14 cellular contexts compared by ENCODE assay signal in the genomic region with DNA sequence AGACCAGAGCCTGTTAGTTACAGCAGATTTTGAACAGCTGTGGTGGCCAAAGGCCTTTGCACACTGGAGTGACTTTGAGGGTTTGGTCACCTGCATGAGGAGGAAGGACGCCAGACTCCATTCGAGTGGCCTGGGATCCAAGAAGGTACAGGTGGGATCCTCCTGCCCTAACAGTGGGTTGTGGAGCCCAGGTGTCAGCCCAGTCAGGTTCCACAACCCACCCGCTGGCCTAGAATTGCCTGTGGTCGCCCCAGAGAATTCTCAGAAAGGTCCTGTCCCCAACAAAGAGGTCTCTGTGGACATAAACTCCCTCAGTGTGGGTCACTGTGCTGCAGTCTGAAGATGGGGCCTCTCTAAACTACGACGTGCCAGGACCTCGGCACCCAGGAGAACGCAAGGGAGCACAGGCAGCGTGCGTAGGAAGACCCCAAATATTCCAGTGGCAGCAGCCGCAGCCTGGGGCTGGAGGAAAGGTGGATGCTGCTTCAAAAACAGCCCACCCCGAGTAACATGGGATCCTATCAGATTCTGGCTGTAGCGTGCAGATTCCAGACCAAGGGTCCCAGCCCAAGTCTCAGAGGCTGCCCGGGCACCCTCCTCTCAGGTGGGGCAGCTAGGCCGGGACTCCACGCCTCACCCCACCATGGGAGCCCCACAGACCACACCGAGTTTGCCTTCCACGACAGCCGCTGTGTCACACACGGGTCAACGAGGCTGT. TPM values are rescaled to one million over a fixed set of nuclear protein-coding genes. Genes with fewer than 3 reads are reported as not detected.
DNase-seq lines count a peak whose midpoint lies in the region; ATAC-seq and TF ChIP-seq lines count a peak whose summit lies in the region.
"Had no signal": no experiment of that assay in that cellular context is flagged by ENCODE, and none has a peak within 500 bp of the region (broad histone marks: within the 10 kb centered on the region; RNA-seq: fewer than 3 reads in every experiment).

No MANE protein-coding gene starts in this region.

- H3K4me3 Mint-ChIP-seq in activated T-cell treated with anti-CD3 and anti-CD28 coated beads, Interleukin-2, amount 50 U/mL, for 24 hours = no peak overlapping the region
- no peak overlapping the region for H3K4me3 Mint-ChIP-seq in activated T-cell treated with anti-CD3 and anti-CD28 coated beads, Interleukin-2, amount 50 U/mL, for 4 hours
- H3K4me3 Mint-ChIP-seq in dendritic cell treated with granulocyte-macrophage colony-stimulating factor and Interleukin-4, amounts not matched to agents 40 ng/mL and 50 ng/mL, for 4 days = no peak overlapping the region
- H3K4me3 Mint-ChIP-seq in naive thymus-derived CD8-positive, alpha-beta T cell = peak overlapping the region in 5 of 10 donors; percentile 20 to 87 (median 66)
- no peak overlapping the region for H3K4me3 Mint-ChIP-seq in MCF 10A (ENCODE audit: unreplicated experiment)
- H3K4me3 Mint-ChIP-seq: HFFc6 had no signal

- H3K36me3 Mint-ChIP-seq in activated T-cell treated with anti-CD3 and anti-CD28 coated beads, Interleukin-2, amount 50 U/mL, for 24 hours (ENCODE audit: low read depth) = peaks cover 9% of the 10 kb centered on the region
- peaks cover 2% of the 10 kb centered on the region for H3K36me3 Mint-ChIP-seq in activated T-cell treated with anti-CD3 and anti-CD28 coated beads, Interleukin-2, amount 50 U/mL, for 4 hours (ENCODE audit: insufficient read depth)
- peaks cover 34% of the 10 kb centered on the region for H3K36me3 Mint-ChIP-seq in dendritic cell treated with granulocyte-macrophage colony-stimulating factor and Interleukin-4, amounts not matched to agents 40 ng/mL and 50 ng/mL, for 4 days (ENCODE audit: low read depth)
- peaks cover 0 to 14% (median 2%) of the 10 kb centered on the region in 3 donors for H3K36me3 Mint-ChIP-seq in naive thymus-derived CD8-positive, alpha-beta T cell
- peaks cover 7% of the 10 kb centered on the region for H3K36me3 Mint-ChIP-seq in MCF 10A (ENCODE audit: insufficient read depth, unreplicated experiment)

- peaks cover 49 to 67% (median 61%) of the 10 kb centered on the region in 4 donors for H3K4me1 ChIP-seq in transverse colon

- TF ChIP-seq CTCF in transverse colon (IDR thresholded peaks at IDR 0.05) (no peak), MCF 10A (IDR thresholded peaks at IDR 0.05; ENCODE audit: unreplicated experiment) (no peak)

- intact Hi-C loops in dendritic cell treated with granulocyte-macrophage colony-stimulating factor and Interleukin-4, amounts not matched to agents 40 ng/mL and 50 ng/mL, for 4 days (cut with micrococcal nuclease) = no loop called here
- intact Hi-C loops in transverse colon (cut with DNase I; ENCODE audit: low total_unique reads) (no loop called here), MCF 10A (cut with micrococcal nuclease) (no loop called here)

- 87% methylated on average over 20 of the region's 21 CpGs; no CpG with 5 or more reads in 1 of the 2 donors for WGBS in transverse colon (ENCODE audit: low coverage in 1 of 2), 2 donors

- H3K27ac ChIP-seq in transverse colon = peak overlapping the region in 3 of 4 donors; percentile 76 to 91 (median 89)
- H3K27ac ChIP-seq: KMS-11 had no signal

- POLR2A ChIA-PET in naive thymus-derived CD8-positive, alpha-beta T cell (lab: Charles Lee) = interaction anchor here (1.6 to 3.5 kb wide), 2 partner anchors 16 to 23 kb away, joined by 4 to 43 read pairs; partner anchors contain the start of gene ACSS1
- POLR2A ChIA-PET in MCF 10A (lab: Yijun Ruan, JAX) = interaction anchor here (1.1 kb wide), 1 partner anchor 13 kb away, joined by 3 read pairs; no protein-coding TSS in a partner anchor

- DNase-seq in activated T-cell treated with anti-CD3 and anti-CD28 coated beads, Interleukin-2, amount 50 U/mL, for 24 hours = no peak
- DNase-seq in activated T-cell treated with anti-CD3 and anti-CD28 coated beads, Interleukin-2, amount 50 U/mL, for 4 hours = no peak
- DNase-seq in naive thymus-derived CD8-positive, alpha-beta T cell = peak in 1 of 10 donors; percentile 48
- DNase-seq in transverse colon = no peak
- no peak for DNase-seq in DMS114 treated with DMSO at 0.1 percent for 48 hours (lab: John Stamatoyannopoulos, UW; ENCODE audit: unreplicated experiment)
- DNase-seq in MCF 10A (ENCODE audit: unreplicated experiment) = no peak
- DNase-seq: EL; HFFc6; islet precursor cell; stimulated activated CD4-positive, alpha-beta T cell treated with anti-CD3 and anti-CD28 coated beads, Interleukin-2, amount 100 ng/mL, for 24 hours had no signal

- peaks cover 0 to 6% (median 0%) of the 10 kb centered on the region in 4 donors for H3K36me3 ChIP-seq in transverse colon

- BruUV-seq in MCF 10A (replicated peaks; lab: Mats Ljungman, UMichigan) = no TSS peak

- H3K27me3 Mint-ChIP-seq in activated T-cell treated with anti-CD3 and anti-CD28 coated beads, Interleukin-2, amount 50 U/mL, for 24 hours = no peaks in the 10 kb centered on the region
- H3K27me3 Mint-ChIP-seq in activated T-cell treated with anti-CD3 and anti-CD28 coated beads, Interleukin-2, amount 50 U/mL, for 4 hours (ENCODE audit: low read depth) = no peaks in the 10 kb centered on the region
- no peaks in the 10 kb centered on the region for H3K27me3 Mint-ChIP-seq in dendritic cell treated with granulocyte-macrophage colony-stimulating factor and Interleukin-4, amounts not matched to agents 40 ng/mL and 50 ng/mL, for 4 days
- no peaks in the 10 kb centered on the region for H3K27me3 Mint-ChIP-seq in naive thymus-derived CD8-positive, alpha-beta T cell
- H3K27me3 Mint-ChIP-seq in MCF 10A (ENCODE audit: insufficient read depth, unreplicated experiment) = peaks cover 22% of the 10 kb centered on the region

- in situ Hi-C loops in transverse colon (cut with MboI; ENCODE audit: low pct_ligation_motif_present in 1 of 4, low pct_unique_long_range_greater_than_20kb in 1 of 4, low sequenced_read_pairs in 3 of 4) = no loop called here

- no peaks in the 10 kb centered on the region for H3K9me3 ChIP-seq in transverse colon

- no peak for TF ChIP-seq EP300 in transverse colon (IDR thresholded peaks at IDR 0.05; ENCODE audit: low read depth)

- H3K4me3 ChIP-seq in transverse colon = no peak overlapping the region

- CTCF ChIA-PET in MCF 10A (lab: Yijun Ruan, JAX) = interaction anchor here (1.0 kb wide), 1 partner anchor 10 kb away, joined by 3 read pairs; no protein-coding TSS in a partner anchor

- H3K27me3 ChIP-seq in transverse colon = no peaks in the 10 kb centered on the region

- H3K27ac Mint-ChIP-seq in activated T-cell treated with anti-CD3 and anti-CD28 coated beads, Interleukin-2, amount 50 U/mL, for 24 hours = peak overlapping the region; percentile 93
- peak overlapping the region; percentile 84 for H3K27ac Mint-ChIP-seq in dendritic cell treated with granulocyte-macrophage colony-stimulating factor and Interleukin-4, amounts not matched to agents 40 ng/mL and 50 ng/mL, for 4 days
- peak overlapping the region; percentile 93 to 98 (median 95) for H3K27ac Mint-ChIP-seq in naive thymus-derived CD8-positive, alpha-beta T cell
- no peak overlapping the region for H3K27ac Mint-ChIP-seq in MCF 10A (ENCODE audit: low read depth, unreplicated experiment)
- H3K27ac Mint-ChIP-seq: HFFc6 had no signal

- no peak for ATAC-seq in activated T-cell treated with anti-CD3 and anti-CD28 coated beads, Interleukin-2, amount 50 U/mL, for 4 hours
- no peak for ATAC-seq in naive thymus-derived CD8-positive, alpha-beta T cell
- no peak for ATAC-seq in HG02970 (IDR thresholded peaks at IDR 0.05; ENCODE audit: low FRiP score, unreplicated experiment)

- H3K9me3 Mint-ChIP-seq in activated T-cell treated with anti-CD3 and anti-CD28 coated beads, Interleukin-2, amount 50 U/mL, for 24 hours = no peaks in the 10 kb centered on the region
- H3K9me3 Mint-ChIP-seq in activated T-cell treated with anti-CD3 and anti-CD28 coated beads, Interleukin-2, amount 50 U/mL, for 4 hours = no peaks in the 10 kb centered on the region
- no peaks in the 10 kb centered on the region for H3K9me3 Mint-ChIP-seq in dendritic cell treated with granulocyte-macrophage colony-stimulating factor and Interleukin-4, amounts not matched to agents 40 ng/mL and 50 ng/mL, for 4 days
- no peaks in the 10 kb centered on the region for H3K9me3 Mint-ChIP-seq in naive thymus-derived CD8-positive, alpha-beta T cell
- no peaks in the 10 kb centered on the region for H3K9me3 Mint-ChIP-seq in MCF 10A (ENCODE audit: unreplicated experiment)
- H3K9me3 Mint-ChIP-seq: HFFc6 had no signal

- TF ChIP-seq POLR2A in transverse colon (IDR thresholded peaks at IDR 0.05) = no peak

- H3K4me1 Mint-ChIP-seq in activated T-cell treated with anti-CD3 and anti-CD28 coated beads, Interleukin-2, amount 50 U/mL, for 24 hours (ENCODE audit: low read depth) = peaks cover 52% of the 10 kb centered on the region
- peaks cover 55% of the 10 kb centered on the region for H3K4me1 Mint-ChIP-seq in activated T-cell treated with anti-CD3 and anti-CD28 coated beads, Interleukin-2, amount 50 U/mL, for 4 hours (ENCODE audit: low read depth)
- H3K4me1 Mint-ChIP-seq in dendritic cell treated with granulocyte-macrophage colony-stimulating factor and Interleukin-4, amounts not matched to agents 40 ng/mL and 50 ng/mL, for 4 days (ENCODE audit: low read depth) = peaks cover 46% of the 10 kb centered on the region
- peaks cover 21 to 68% (median 50%) of the 10 kb centered on the region in 4 donors for H3K4me1 Mint-ChIP-seq in naive thymus-derived CD8-positive, alpha-beta T cell
- peaks cover 20% of the 10 kb centered on the region for H3K4me1 Mint-ChIP-seq in MCF 10A (ENCODE audit: insufficient read depth, unreplicated experiment)

RNA-seq across cellular contexts. Expression of gene ACSS1, which starts 16.0 kb away (rescaled TPM):
- 1 to 10 TPM; 5.4 to 8.8 (median 8.0) TPM for total RNA-seq in activated T-cell treated with anti-CD3 and anti-CD28 coated beads, Interleukin-2, amount 50 U/mL, for 4 hours
- total RNA-seq in naive thymus-derived CD8-positive, alpha-beta T cell = 10 to 100 TPM; 56.7 to 57.8 TPM
- 10 to 100 TPM; 45.2 to 48.2 (median 46.7) TPM for polyA plus RNA-seq in naive thymus-derived CD8-positive, alpha-beta T cell
- total RNA-seq in transverse colon (10 to 100 TPM; 30.3 to 64.7 (median 51.6) TPM), MCF 10A (2022) (0.51 and 0.83 TPM in 2 replicates)

RNA-seq across cellular contexts. Expression of gene VSX1, which starts 40.0 kb away (rescaled TPM):
- total RNA-seq in activated T-cell treated with anti-CD3 and anti-CD28 coated beads, Interleukin-2, amount 50 U/mL, for 4 hours = not detected
- total RNA-seq in naive thymus-derived CD8-positive, alpha-beta T cell = not detected
- not detected for polyA plus RNA-seq in naive thymus-derived CD8-positive, alpha-beta T cell
- total RNA-seq in transverse colon = under 1 TPM in 1 of 4 donors, not detected in 3; 0.16 TPM
- not detected in 2 replicates for total RNA-seq in MCF 10A (2022)
- total RNA-seq: A673, HFFc6 had no signal

RNA-seq across cellular contexts. Expression of gene APMAP, which starts 49.4 kb away (rescaled TPM):
- 10 to 100 TPM; 58.8 to 61.9 (median 61.4) TPM for total RNA-seq in activated T-cell treated with anti-CD3 and anti-CD28 coated beads, Interleukin-2, amount 50 U/mL, for 4 hours
- 10 to 100 TPM; 46.0 to 46.2 TPM for total RNA-seq in naive thymus-derived CD8-positive, alpha-beta T cell
- 100 to 1,000 TPM in 1 of 3 donors, 10 to 100 TPM in 2; 74.5 to 234 (median 81.7) TPM for polyA plus RNA-seq in naive thymus-derived CD8-positive, alpha-beta T cell
- total RNA-seq in transverse colon = 10 to 100 TPM; 14.9 to 88.6 (median 50.2) TPM
- total RNA-seq in MCF 10A (2022) = 75.3 and 104 TPM in 2 replicates
